In genomic region chr1:40539338-40539737, GRCh38 we compare ENCODE assay signal across 24 cellular contexts.
"Had no signal": no experiment of that assay in that cellular context is flagged by ENCODE, and none has a peak within 500 bp of the region (broad histone marks: within the 10 kb centered on the region; RNA-seq: fewer than 3 reads in every experiment).

No MANE protein-coding gene starts in this region.

- H3K9me3 Mint-ChIP-seq: activated naive CD8-positive, alpha-beta T cell treated with anti-CD3 and anti-CD28 coated beads for 36 hours; activated T-helper 17 cell treated with anti-CD3 and anti-CD28 coated beads, Interleukin-2, amount 50 U/mL, for 72 hours; naive B cell; type B pancreatic cell had no signal

- H3K4me3 ChIP-seq: gastroesophageal sphincter, heart left ventricle, mucosa of descending colon, neural progenitor cell, prostate gland, right atrium auricular region, skin epidermis, testis had no signal

- H3K27me3 Mint-ChIP-seq: activated naive CD8-positive, alpha-beta T cell treated with anti-CD3 and anti-CD28 coated beads for 36 hours; activated T-helper 17 cell treated with anti-CD3 and anti-CD28 coated beads, Interleukin-2, amount 50 U/mL, for 72 hours; memory B cell; naive B cell; type B pancreatic cell had no signal

- DNase-seq: activated CD4-positive, alpha-beta T cell treated with anti-CD3 and anti-CD28 coated beads, Interleukin-2, amount 50 U/mL, for 48 hours; activated naive CD4-positive, alpha-beta T cell; activated naive CD8-positive, alpha-beta T cell treated with anti-CD3 and anti-CD28 coated beads for 36 hours; activated T-cell treated with anti-CD3 and anti-CD28 coated beads, Interleukin-2, amount 50 U/mL, for 1 hour; amniotic stem cell; effector CD8-positive, alpha-beta T cell; heart left ventricle; kidney; left ventricle myocardium superior; mucosa of descending colon; naive B cell; stimulated activated CD4-positive, alpha-beta T cell treated with anti-CD3 and anti-CD28 coated beads, Interleukin-15, amount 100 ng/mL, for 24 hours; stimulated activated CD4-positive, alpha-beta T cell treated with anti-CD3 and anti-CD28 coated beads, Interleukin-2, amount 100 ng/mL, for 48 hours; testis had no signal

- ATAC-seq: activated T-helper 17 cell treated with anti-CD3 and anti-CD28 coated beads, Interleukin-2, amount 50 U/mL, for 72 hours; esophagus mucosa; gastroesophageal sphincter; heart left ventricle; left ventricle myocardium superior; mucosa of descending colon had no signal

- H3K4me1 Mint-ChIP-seq: activated naive CD8-positive, alpha-beta T cell treated with anti-CD3 and anti-CD28 coated beads for 36 hours; activated T-helper 17 cell treated with anti-CD3 and anti-CD28 coated beads, Interleukin-2, amount 50 U/mL, for 72 hours; memory B cell; naive B cell; neural progenitor cell had no signal

- H3K4me3 Mint-ChIP-seq: activated naive CD8-positive, alpha-beta T cell treated with anti-CD3 and anti-CD28 coated beads for 36 hours; activated T-helper 17 cell treated with anti-CD3 and anti-CD28 coated beads, Interleukin-2, amount 50 U/mL, for 72 hours; memory B cell; naive B cell; neural progenitor cell; T-helper 1 cell treated with Interleukin-12 subunit alpha and Interleukin-12 subunit beta and Interleukin-4 antibody, amounts not matched to agents 30 μg/mL and 1 μg/mL, for 36 hours; type B pancreatic cell had no signal

- H3K27ac Mint-ChIP-seq: activated naive CD8-positive, alpha-beta T cell treated with anti-CD3 and anti-CD28 coated beads for 36 hours; activated T-helper 17 cell treated with anti-CD3 and anti-CD28 coated beads, Interleukin-2, amount 50 U/mL, for 72 hours; memory B cell; naive B cell; neural progenitor cell; T-helper 1 cell treated with Interleukin-12 subunit alpha and Interleukin-12 subunit beta and Interleukin-4 antibody, amounts not matched to agents 30 μg/mL and 1 μg/mL, for 36 hours; type B pancreatic cell had no signal

- FAIRE-seq: kidney had no signal
